Comparison of ENCODE assay signal across 8 cellular contexts in genomic region chr14:77322209-77322902, GRCh38. TPM values are rescaled to one million over a fixed set of nuclear protein-coding genes. Genes with fewer than 3 reads are reported as not detected.
A peak's percentile ranks its signal among the peaks of the same experiment; 100 is the strongest.
DNase-seq lines count a peak whose midpoint lies in the region; ATAC-seq and TF ChIP-seq lines count a peak whose summit lies in the region.

No MANE protein-coding gene starts in this region.

- H3K9me3 Mint-ChIP-seq in Caco-2 (ENCODE audit: unreplicated experiment): no peaks in the 10 kb centered on the region

- DNase-seq in Caco-2: no peak
- DNase-seq in MV-4-11 (lab: John Stamatoyannopoulos, UW): peak; percentile 7
- no peak for DNase-seq in dorsolateral prefrontal cortex
- DNase-seq in head of caudate nucleus: no peak
- no peak for DNase-seq in effector CD8-positive, alpha-beta T cell (lab: John Stamatoyannopoulos, UW)

- peak overlapping the region; percentile 99 for H3K4me3 Mint-ChIP-seq in Caco-2 (ENCODE audit: unreplicated experiment)

- ATAC-seq in HG02623 (IDR thresholded peaks at IDR 0.05; ENCODE audit: unreplicated experiment): no peak
- no peak for ATAC-seq in GM18519 (IDR thresholded peaks at IDR 0.05; ENCODE audit: low FRiP score, unreplicated experiment)

- H3K27me3 Mint-ChIP-seq in Caco-2 (ENCODE audit: insufficient read depth, unreplicated experiment): no peaks in the 10 kb centered on the region

- H3K27ac Mint-ChIP-seq in Caco-2 (ENCODE audit: unreplicated experiment): peak overlapping the region; percentile 100

- H3K27me3 ChIP-seq in Caco-2 (replicated peaks; ENCODE audit: control insufficient read depth, insufficient read depth, low read length) (no peaks in the 10 kb centered on the region), dorsolateral prefrontal cortex (no peaks in the 10 kb centered on the region), neutrophil (no peaks in the 10 kb centered on the region)

- H3K27ac ChIP-seq in dorsolateral prefrontal cortex (peak overlapping the region in 55 of 59 donors; percentile 92 to 100 (median 99)), neutrophil (peak overlapping the region; percentile 98)

- POLR2A ChIA-PET in Caco-2 (lab: Charles Lee): interaction anchor here (0.6 to 2.5 kb wide), 2 partner anchors 54 to 1801 kb away, joined by 3 to 17 read pairs; partner anchors contain the start of genes SAMD15 and TMED8

- CTCF ChIA-PET in Caco-2 (lab: Charles Lee): interaction anchor here (1.1 to 1.8 kb wide), 2 partner anchors 21 to 87 kb away, joined by 3 to 5 read pairs; no protein-coding TSS in a partner anchor

- H3K4me1 ChIP-seq in Caco-2: 0 out of 2 replicates have a peak, but pooled peaks cover 3% of the 10 kb centered on the region
- H3K4me1 ChIP-seq in neutrophil (ENCODE audit: control insufficient read depth in 1 of 2, insufficient read depth in 1 of 2, low read depth in 1 of 2, low read length in 1 of 2): peaks cover 17% of the 10 kb centered on the region in 2 experiments

- BruUV-seq in Caco-2 (replicated peaks; lab: Mats Ljungman, UMichigan): no TSS peak

- H3K4me3 ChIP-seq in Caco-2 (ENCODE audit: low read depth, low read length) (peak overlapping the region; percentile 98), dorsolateral prefrontal cortex (peak overlapping the region in 58 of 59 donors; percentile 81 to 100 (median 96)), neutrophil (ENCODE audit: low read depth in 1 of 2, low read length in 1 of 2) (peak overlapping the region; percentile 96 to 98)

- H3K9me3 ChIP-seq in Caco-2 (no peaks in the 10 kb centered on the region), neutrophil (no peaks in the 10 kb centered on the region)

- peaks cover 7% of the 10 kb centered on the region for H3K4me1 Mint-ChIP-seq in Caco-2 (ENCODE audit: low read depth, unreplicated experiment)

- TF ChIP-seq CTCF in Caco-2 (IDR thresholded peaks at IDR 0.05; ENCODE audit: insufficient read depth in 1 of 2, low read depth in 1 of 2, low read length in 1 of 2, severe bottlenecking in 1 of 2, unreplicated experiment in 1 of 2) (no peak), dorsolateral prefrontal cortex (IDR thresholded peaks at IDR 0.05 in 54 of 56, conservative IDR thresholded peaks at IDR 0.05 in 2 of 56; ENCODE audit: low read depth in 1 of 56, partially characterized antibody in 56 of 56) (no peak), neutrophil (IDR thresholded peaks at IDR 0.05) (no peak)

- intact Hi-C loops in Caco-2 (cut with micrococcal nuclease; ENCODE audit: unreplicated experiment) (loop anchor here (5.0 kb wide), 1 partner anchor 135 kb away; the partner anchor contains the start of genes AHSA1 and VIPAS39), dorsolateral prefrontal cortex (cut with DNase I) (loop anchor here (2.0 to 10.0 kb wide), 7 partner anchors 55 to 385 kb away; partner anchors contain the start of genes VIPAS39 (in 2 of the 2), AHSA1 (in 1 of the 2), ALKBH1 (in 1 of the 2) and SAMD15 (in 1 of the 2)), head of caudate nucleus (cut with DNase I) (loop anchor here (10.0 kb wide), 1 partner anchor 232 kb away; no protein-coding TSS in a partner anchor)

- no peaks in the 10 kb centered on the region for H3K36me3 ChIP-seq in Caco-2 (ENCODE audit: control insufficient read depth, insufficient read depth, low read length)
- H3K36me3 ChIP-seq in neutrophil: no peaks in the 10 kb centered on the region

- H3K36me3 Mint-ChIP-seq in Caco-2 (ENCODE audit: insufficient read depth, unreplicated experiment): peaks cover 22% of the 10 kb centered on the region

RNA-seq across cellular contexts. Expression of gene GSTZ1, which starts 1.5 kb away (rescaled TPM):
- total RNA-seq in Caco-2 (2022): 16.9 and 17.0 TPM in 2 replicates
- total RNA-seq in dorsolateral prefrontal cortex: 10 to 100 TPM in 115 of 120 experiments, 1 to 10 TPM in 5; 9.0 to 35.6 (median 17.5) TPM

RNA-seq across cellular contexts. Expression of gene POMT2, which starts 1.7 kb away (rescaled TPM):
- total RNA-seq in Caco-2 (2022) (30.4 and 36.9 TPM in 2 replicates), dorsolateral prefrontal cortex (10 to 100 TPM; 25.0 to 76.5 (median 44.0) TPM)

RNA-seq across cellular contexts. Expression of gene NGB, which starts 51.4 kb away (rescaled TPM):
- total RNA-seq in Caco-2 (2022): not detected in 2 replicates
- total RNA-seq in dorsolateral prefrontal cortex: 10 to 100 TPM in 112 of 120 experiments, 1 to 10 TPM in 8; 6.2 to 40.9 (median 20.9) TPM

RNA-seq across cellular contexts. Expression of gene TMED8, which starts 54.5 kb away (rescaled TPM):
- total RNA-seq in Caco-2 (2022): 13.3 and 14.1 TPM in 2 replicates
- 10 to 100 TPM; 15.9 to 37.9 (median 28.6) TPM for total RNA-seq in dorsolateral prefrontal cortex

RNA-seq across cellular contexts. Expression of gene SAMD15, which starts 54.8 kb away (rescaled TPM):
- 0.82 and 1.5 TPM in 2 replicates for total RNA-seq in Caco-2 (2022)
- 1 to 10 TPM in 119 of 120 experiments, under 1 TPM in 1; 0.95 to 8.0 (median 3.0) TPM for total RNA-seq in dorsolateral prefrontal cortex
